Comparison of ENCODE assay signal across 15 cellular contexts in the genomic region with DNA sequence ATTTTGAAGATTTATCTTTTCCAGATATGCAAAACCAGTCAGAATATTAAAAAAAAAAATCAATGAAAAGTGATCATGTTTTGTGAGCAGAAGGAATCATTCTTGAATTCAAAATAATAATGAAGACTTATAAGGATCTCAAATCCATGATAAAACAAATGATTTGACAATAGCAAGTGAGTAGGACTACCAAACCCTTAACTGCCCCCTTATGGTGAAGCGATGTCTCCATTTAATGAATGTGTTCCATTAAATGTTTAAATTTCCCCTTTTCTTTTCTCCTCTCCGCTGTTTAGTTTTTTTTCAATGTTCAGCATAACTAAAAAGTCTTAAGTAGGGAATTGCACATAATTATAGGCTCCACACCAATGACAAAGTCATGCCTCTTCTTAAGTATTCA. TPM values are rescaled to one million over a fixed set of nuclear protein-coding genes. Genes with fewer than 3 reads are reported as not detected.
A peak's percentile ranks its signal among the peaks of the same experiment; 100 is the strongest.
DNase-seq lines count a peak whose midpoint lies in the region; ATAC-seq and TF ChIP-seq lines count a peak whose summit lies in the region.
"Had no signal": no experiment of that assay in that cellular context is flagged by ENCODE, and none has a peak within 500 bp of the region (broad histone marks: within the 10 kb centered on the region; RNA-seq: fewer than 3 reads in every experiment).

No MANE protein-coding gene starts in this region.

- no peaks in the 10 kb centered on the region for H3K4me1 ChIP-seq in OCI-LY7 (ENCODE audit: insufficient read depth, low read length, poor library complexity, severe bottlenecking)
- H3K4me1 ChIP-seq in thoracic aorta (ENCODE audit: control insufficient read depth in 1 of 2, low read depth in 2 of 2) = peaks cover 0 to 29% of the 10 kb centered on the region in 2 donors

- no peak overlapping the region for H2AFZ ChIP-seq in OCI-LY7 (ENCODE audit: low read length)

- no peak for ATAC-seq in activated CD8-positive, alpha-beta T cell treated with anti-CD3 and anti-CD28 coated beads for 36 hours
- ATAC-seq in activated CD8-positive, alpha-beta T cell treated with anti-CD3 and anti-CD28 coated beads, Interleukin-2, amount 10 ng/mL, durations not matched to agents 7 days and 5 days = no peak
- no peak for ATAC-seq in thoracic aorta (ENCODE audit: insufficient number of reproducible peaks, low FRiP score, low read depth)
- ATAC-seq in HG03521 (IDR thresholded peaks at IDR 0.05; ENCODE audit: unreplicated experiment) = no peak
- no peak for ATAC-seq in GM21390 (IDR thresholded peaks at IDR 0.05; ENCODE audit: unreplicated experiment)

- no peaks in the 10 kb centered on the region for H3K79me2 ChIP-seq in OCI-LY7 (ENCODE audit: insufficient read depth, low read depth, low read length)

- POLR2A ChIA-PET in activated CD8-positive, alpha-beta T cell treated with anti-CD3 and anti-CD28 coated beads for 36 hours (lab: Charles Lee) = no interaction called here
- POLR2A ChIA-PET in activated CD8-positive, alpha-beta T cell treated with anti-CD3 and anti-CD28 coated beads, Interleukin-2, amount 10 ng/mL, durations not matched to agents 7 days and 5 days (lab: Charles Lee) = no interaction called here
- POLR2A ChIA-PET in OCI-LY7 (lab: Charles Lee) = no interaction called here

- BruUV-seq in OCI-LY7 (replicated peaks; lab: Mats Ljungman, UMichigan) = no TSS peak

- CTCF ChIA-PET in activated CD8-positive, alpha-beta T cell treated with anti-CD3 and anti-CD28 coated beads for 36 hours (lab: Charles Lee) = no interaction called here
- CTCF ChIA-PET in activated CD8-positive, alpha-beta T cell treated with anti-CD3 and anti-CD28 coated beads, Interleukin-2, amount 10 ng/mL, durations not matched to agents 7 days and 5 days (lab: Charles Lee) = no interaction called here
- CTCF ChIA-PET in OCI-LY7 (lab: Charles Lee; ENCODE audit: unreplicated experiment) = no interaction called here

- no peak for DNase-seq in activated CD8-positive, alpha-beta T cell treated with anti-CD3 and anti-CD28 coated beads for 36 hours
- no peak for DNase-seq in activated CD8-positive, alpha-beta T cell treated with anti-CD3 and anti-CD28 coated beads, Interleukin-2, amount 10 ng/mL, durations not matched to agents 7 days and 5 days
- peak; percentile 33 for DNase-seq in OCI-LY7 (ENCODE audit: low spot score)
- DNase-seq in epithelial cell of prostate (ENCODE audit: low read depth, low spot score) = no peak
- no peak for DNase-seq in thoracic aorta (ENCODE audit: low spot score)
- DNase-seq in DMS79 treated with DMSO at 0.1 percent for 48 hours (lab: John Stamatoyannopoulos, UW) = no peak
- DNase-seq: activated CD8-positive, alpha-beta memory T cell treated with anti-CD3 and anti-CD28 coated beads for 24 hours; activated naive CD8-positive, alpha-beta T cell treated with anti-CD3 and anti-CD28 coated beads for 36 hours; effector CD8-positive, alpha-beta T cell; NCI-H1092 treated with DMSO at 0.1 percent for 48 hours; NCI-H526 treated with DMSO at 0.1 percent for 48 hours; T-helper 1 cell had no signal

- H3K36me3 Mint-ChIP-seq in activated CD8-positive, alpha-beta T cell treated with anti-CD3 and anti-CD28 coated beads for 36 hours (ENCODE audit: low read depth) = no peaks in the 10 kb centered on the region
- H3K36me3 Mint-ChIP-seq in activated CD8-positive, alpha-beta T cell treated with anti-CD3 and anti-CD28 coated beads, Interleukin-2, amount 10 ng/mL, durations not matched to agents 7 days and 5 days (ENCODE audit: low read depth) = no peaks in the 10 kb centered on the region

- intact Hi-C loops in activated CD8-positive, alpha-beta T cell treated with anti-CD3 and anti-CD28 coated beads for 36 hours (cut with micrococcal nuclease) = no loop called here
- intact Hi-C loops in OCI-LY7 (cut with micrococcal nuclease; ENCODE audit: unreplicated experiment) = no loop called here

- no peaks in the 10 kb centered on the region for H3K27me3 Mint-ChIP-seq in activated CD8-positive, alpha-beta T cell treated with anti-CD3 and anti-CD28 coated beads for 36 hours
- no peaks in the 10 kb centered on the region for H3K27me3 Mint-ChIP-seq in activated CD8-positive, alpha-beta T cell treated with anti-CD3 and anti-CD28 coated beads, Interleukin-2, amount 10 ng/mL, durations not matched to agents 7 days and 5 days (ENCODE audit: low read depth)
- H3K27me3 Mint-ChIP-seq: activated naive CD8-positive, alpha-beta T cell treated with anti-CD3 and anti-CD28 coated beads for 36 hours had no signal

- H3K27ac Mint-ChIP-seq in activated CD8-positive, alpha-beta T cell treated with anti-CD3 and anti-CD28 coated beads for 36 hours = no peak overlapping the region
- H3K27ac Mint-ChIP-seq in activated CD8-positive, alpha-beta T cell treated with anti-CD3 and anti-CD28 coated beads, Interleukin-2, amount 10 ng/mL, durations not matched to agents 7 days and 5 days = no peak overlapping the region
- H3K27ac Mint-ChIP-seq: activated naive CD8-positive, alpha-beta T cell treated with anti-CD3 and anti-CD28 coated beads for 36 hours had no signal

- no peaks in the 10 kb centered on the region for H3K9me2 ChIP-seq in OCI-LY7 (ENCODE audit: insufficient read depth, low read length)

- no peak overlapping the region for H3K27ac ChIP-seq in OCI-LY7 (ENCODE audit: low read depth, low read length, poor library complexity, severe bottlenecking)
- H3K27ac ChIP-seq in epithelial cell of prostate = peak overlapping the region; percentile 45
- peak overlapping the region; percentile 59 to 77 for H3K27ac ChIP-seq in thoracic aorta

- peak; percentile 11 for TF ChIP-seq CTCF in activated CD8-positive, alpha-beta T cell treated with anti-CD3 and anti-CD28 coated beads for 36 hours (IDR thresholded peaks at IDR 0.05)
- TF ChIP-seq CTCF in OCI-LY7 (conservative IDR thresholded peaks at IDR 0.05; ENCODE audit: low read length) (peak; percentile 69), thoracic aorta (IDR thresholded peaks at IDR 0.05) (no peak)

- H3K9me3 Mint-ChIP-seq in activated CD8-positive, alpha-beta T cell treated with anti-CD3 and anti-CD28 coated beads for 36 hours = no peaks in the 10 kb centered on the region
- H3K9me3 Mint-ChIP-seq in activated CD8-positive, alpha-beta T cell treated with anti-CD3 and anti-CD28 coated beads, Interleukin-2, amount 10 ng/mL, durations not matched to agents 7 days and 5 days (ENCODE audit: insufficient read depth) = no peaks in the 10 kb centered on the region
- H3K9me3 Mint-ChIP-seq: activated naive CD8-positive, alpha-beta T cell treated with anti-CD3 and anti-CD28 coated beads for 36 hours had no signal

- no peak overlapping the region for H3K4me3 ChIP-seq in OCI-LY7 (ENCODE audit: low read depth, low read length, poor library complexity, severe bottlenecking)
- H3K4me3 ChIP-seq in thoracic aorta = no peak overlapping the region
- H3K4me3 ChIP-seq: HAP-1 had no signal

- H3K4me1 Mint-ChIP-seq in activated CD8-positive, alpha-beta T cell treated with anti-CD3 and anti-CD28 coated beads for 36 hours (ENCODE audit: low read depth) = no peaks in the 10 kb centered on the region
- no peaks in the 10 kb centered on the region for H3K4me1 Mint-ChIP-seq in activated CD8-positive, alpha-beta T cell treated with anti-CD3 and anti-CD28 coated beads, Interleukin-2, amount 10 ng/mL, durations not matched to agents 7 days and 5 days (ENCODE audit: low read depth)
- H3K4me1 Mint-ChIP-seq: activated naive CD8-positive, alpha-beta T cell treated with anti-CD3 and anti-CD28 coated beads for 36 hours had no signal

- no peaks in the 10 kb centered on the region for H4K20me1 ChIP-seq in OCI-LY7 (ENCODE audit: insufficient read depth, low read length)

- H3K4me2 ChIP-seq in OCI-LY7 (ENCODE audit: low read length) = no peak overlapping the region

- H3K9me3 ChIP-seq in OCI-LY7 (ENCODE audit: low read length) (no peaks in the 10 kb centered on the region), thoracic aorta (no peaks in the 10 kb centered on the region)
- H3K9me3 ChIP-seq: HAP-1 had no signal

- no peaks in the 10 kb centered on the region for H3K27me3 ChIP-seq in thoracic aorta (replicated peaks; ENCODE audit: insufficient read depth)

- no peaks in the 10 kb centered on the region for H3K36me3 ChIP-seq in OCI-LY7 (ENCODE audit: insufficient read depth, low read length)
- H3K36me3 ChIP-seq in thoracic aorta = no peaks in the 10 kb centered on the region
- H3K36me3 ChIP-seq: HAP-1 had no signal

- no peak overlapping the region for H3K4me3 Mint-ChIP-seq in activated CD8-positive, alpha-beta T cell treated with anti-CD3 and anti-CD28 coated beads for 36 hours
- no peak overlapping the region for H3K4me3 Mint-ChIP-seq in activated CD8-positive, alpha-beta T cell treated with anti-CD3 and anti-CD28 coated beads, Interleukin-2, amount 10 ng/mL, durations not matched to agents 7 days and 5 days
- H3K4me3 Mint-ChIP-seq: activated naive CD8-positive, alpha-beta T cell treated with anti-CD3 and anti-CD28 coated beads for 36 hours had no signal

RNA-seq across cellular contexts. Expression of a gene that starts 12.2 kb away (rescaled TPM):
- total RNA-seq in activated CD8-positive, alpha-beta T cell treated with anti-CD3 and anti-CD28 coated beads for 36 hours = 1 to 10 TPM; 6.1 TPM
- total RNA-seq in activated CD8-positive, alpha-beta T cell treated with anti-CD3 and anti-CD28 coated beads, Interleukin-2, amount 10 ng/mL, durations not matched to agents 7 days and 5 days = 1 to 10 TPM; 2.0 to 2.4 TPM
- total RNA-seq in OCI-LY7 (2014; rRNA removed; shearing (Covaris generic)) = 7.0 and 9.2 TPM in 2 replicates
- total RNA-seq in OCI-LY7 (2022) = 5.4 and 7.3 TPM in 2 replicates
- 10 to 100 TPM; 10.4 to 34.1 TPM for total RNA-seq in thoracic aorta

RNA-seq across cellular contexts. Expression of a gene that starts 30.7 kb away (rescaled TPM):
- 1 to 10 TPM; 9.5 TPM for total RNA-seq in activated CD8-positive, alpha-beta T cell treated with anti-CD3 and anti-CD28 coated beads for 36 hours
- total RNA-seq in activated CD8-positive, alpha-beta T cell treated with anti-CD3 and anti-CD28 coated beads, Interleukin-2, amount 10 ng/mL, durations not matched to agents 7 days and 5 days = 1 to 10 TPM; 6.4 to 6.5 TPM
- total RNA-seq in OCI-LY7 (2014; rRNA removed; shearing (Covaris generic)) = 4.2 and 5.5 TPM in 2 replicates
- total RNA-seq in OCI-LY7 (2022) (0.11 TPM in 1 of 2 replicates, not detected in the other), thoracic aorta (1 to 10 TPM; 1.1 to 2.0 TPM)
